1 cellular context compared by ENCODE assay signal in genomic region chr5:6900828-6901227, GRCh38.
TF ChIP-seq lines count a peak whose summit lies in the region.

No MANE protein-coding gene starts in this region.

TF ChIP-seq in HepG2, 621 proteins besides CTCF, POLR2A, EP300 and RAD21 (continued from another document and continues in another):
- peak; percentile 82; the same call in 1 of the 2 replicates for TF ChIP-seq AHDC1 (CRISPR knock-in tag; IDR thresholded peaks at IDR 0.05; ENCODE audit: borderline replicate concordance)
- TF ChIP-seq, protein P1, sequence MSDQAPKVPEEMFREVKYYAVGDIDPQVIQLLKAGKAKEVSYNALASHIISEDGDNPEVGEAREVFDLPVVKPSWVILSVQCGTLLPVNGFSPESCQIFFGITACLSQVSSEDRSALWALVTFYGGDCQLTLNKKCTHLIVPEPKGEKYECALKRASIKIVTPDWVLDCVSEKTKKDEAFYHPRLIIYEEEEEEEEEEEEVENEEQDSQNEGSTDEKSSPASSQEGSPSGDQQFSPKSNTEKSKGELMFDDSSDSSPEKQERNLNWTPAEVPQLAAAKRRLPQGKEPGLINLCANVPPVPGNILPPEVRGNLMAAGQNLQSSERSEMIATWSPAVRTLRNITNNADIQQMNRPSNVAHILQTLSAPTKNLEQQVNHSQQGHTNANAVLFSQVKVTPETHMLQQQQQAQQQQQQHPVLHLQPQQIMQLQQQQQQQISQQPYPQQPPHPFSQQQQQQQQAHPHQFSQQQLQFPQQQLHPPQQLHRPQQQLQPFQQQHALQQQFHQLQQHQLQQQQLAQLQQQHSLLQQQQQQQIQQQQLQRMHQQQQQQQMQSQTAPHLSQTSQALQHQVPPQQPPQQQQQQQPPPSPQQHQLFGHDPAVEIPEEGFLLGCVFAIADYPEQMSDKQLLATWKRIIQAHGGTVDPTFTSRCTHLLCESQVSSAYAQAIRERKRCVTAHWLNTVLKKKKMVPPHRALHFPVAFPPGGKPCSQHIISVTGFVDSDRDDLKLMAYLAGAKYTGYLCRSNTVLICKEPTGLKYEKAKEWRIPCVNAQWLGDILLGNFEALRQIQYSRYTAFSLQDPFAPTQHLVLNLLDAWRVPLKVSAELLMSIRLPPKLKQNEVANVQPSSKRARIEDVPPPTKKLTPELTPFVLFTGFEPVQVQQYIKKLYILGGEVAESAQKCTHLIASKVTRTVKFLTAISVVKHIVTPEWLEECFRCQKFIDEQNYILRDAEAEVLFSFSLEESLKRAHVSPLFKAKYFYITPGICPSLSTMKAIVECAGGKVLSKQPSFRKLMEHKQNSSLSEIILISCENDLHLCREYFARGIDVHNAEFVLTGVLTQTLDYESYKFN (CRISPR knock-in tag; conservative IDR thresholded peaks at IDR 0.05), result peak; percentile 95
- peak; percentile 71 for TF ChIP-seq HNF4A (CRISPR knock-in tag; IDR thresholded peaks at IDR 0.05)
- TF ChIP-seq ZNF720 (CRISPR knock-in tag; IDR thresholded peaks at IDR 0.05), result no peak
- TF ChIP-seq, protein P2, sequence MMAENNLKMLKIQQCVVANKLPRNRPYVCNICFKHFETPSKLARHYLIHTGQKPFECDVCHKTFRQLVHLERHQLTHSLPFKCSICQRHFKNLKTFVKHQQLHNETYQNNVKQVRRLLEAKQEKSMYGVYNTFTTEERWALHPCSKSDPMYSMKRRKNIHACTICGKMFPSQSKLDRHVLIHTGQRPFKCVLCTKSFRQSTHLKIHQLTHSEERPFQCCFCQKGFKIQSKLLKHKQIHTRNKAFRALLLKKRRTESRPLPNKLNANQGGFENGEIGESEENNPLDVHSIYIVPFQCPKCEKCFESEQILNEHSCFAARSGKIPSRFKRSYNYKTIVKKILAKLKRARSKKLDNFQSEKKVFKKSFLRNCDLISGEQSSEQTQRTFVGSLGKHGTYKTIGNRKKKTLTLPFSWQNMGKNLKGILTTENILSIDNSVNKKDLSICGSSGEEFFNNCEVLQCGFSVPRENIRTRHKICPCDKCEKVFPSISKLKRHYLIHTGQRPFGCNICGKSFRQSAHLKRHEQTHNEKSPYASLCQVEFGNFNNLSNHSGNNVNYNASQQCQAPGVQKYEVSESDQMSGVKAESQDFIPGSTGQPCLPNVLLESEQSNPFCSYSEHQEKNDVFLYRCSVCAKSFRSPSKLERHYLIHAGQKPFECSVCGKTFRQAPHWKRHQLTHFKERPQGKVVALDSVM (CRISPR knock-in tag; IDR thresholded peaks at IDR 0.05), result peak; percentile 46; the same call in 1 of the 2 replicates
- TF ChIP-seq, protein P3, sequence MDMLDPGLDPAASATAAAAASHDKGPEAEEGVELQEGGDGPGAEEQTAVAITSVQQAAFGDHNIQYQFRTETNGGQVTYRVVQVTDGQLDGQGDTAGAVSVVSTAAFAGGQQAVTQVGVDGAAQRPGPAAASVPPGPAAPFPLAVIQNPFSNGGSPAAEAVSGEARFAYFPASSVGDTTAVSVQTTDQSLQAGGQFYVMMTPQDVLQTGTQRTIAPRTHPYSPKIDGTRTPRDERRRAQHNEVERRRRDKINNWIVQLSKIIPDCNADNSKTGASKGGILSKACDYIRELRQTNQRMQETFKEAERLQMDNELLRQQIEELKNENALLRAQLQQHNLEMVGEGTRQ (IDR thresholded peaks at IDR 0.05; ENCODE audit: low read depth, low read length), result peak; percentile 32; the same call in 1 of the 2 replicates
- TF ChIP-seq, protein P3 (CRISPR knock-in tag; IDR thresholded peaks at IDR 0.05; ENCODE audit: borderline replicate concordance), result peak; percentile 58; the same call in 1 of the 2 replicates
- TF ChIP-seq PRDM15 (CRISPR knock-in tag; IDR thresholded peaks at IDR 0.05), result peak; percentile 79
- TF ChIP-seq ZNF354B (CRISPR knock-in tag; IDR thresholded peaks at IDR 0.05), result no peak
- peak; percentile 91 for TF ChIP-seq ISL2 (CRISPR knock-in tag; IDR thresholded peaks at IDR 0.05)
- TF ChIP-seq YEATS4 (CRISPR knock-in tag; IDR thresholded peaks at IDR 0.05; ENCODE audit: borderline replicate concordance), result peak; percentile 50; the same call in 1 of the 2 replicates
- TF ChIP-seq HMG20A (CRISPR knock-in tag; IDR thresholded peaks at IDR 0.05; ENCODE audit: borderline replicate concordance), result peak; percentile 81; the same call in 1 of the 2 replicates
- TF ChIP-seq ZNF878 (CRISPR knock-in tag; IDR thresholded peaks at IDR 0.05), result 0 out of 2 replicates have a peak, but pooled peaks have one; percentile 47
- TF ChIP-seq, protein P4, sequence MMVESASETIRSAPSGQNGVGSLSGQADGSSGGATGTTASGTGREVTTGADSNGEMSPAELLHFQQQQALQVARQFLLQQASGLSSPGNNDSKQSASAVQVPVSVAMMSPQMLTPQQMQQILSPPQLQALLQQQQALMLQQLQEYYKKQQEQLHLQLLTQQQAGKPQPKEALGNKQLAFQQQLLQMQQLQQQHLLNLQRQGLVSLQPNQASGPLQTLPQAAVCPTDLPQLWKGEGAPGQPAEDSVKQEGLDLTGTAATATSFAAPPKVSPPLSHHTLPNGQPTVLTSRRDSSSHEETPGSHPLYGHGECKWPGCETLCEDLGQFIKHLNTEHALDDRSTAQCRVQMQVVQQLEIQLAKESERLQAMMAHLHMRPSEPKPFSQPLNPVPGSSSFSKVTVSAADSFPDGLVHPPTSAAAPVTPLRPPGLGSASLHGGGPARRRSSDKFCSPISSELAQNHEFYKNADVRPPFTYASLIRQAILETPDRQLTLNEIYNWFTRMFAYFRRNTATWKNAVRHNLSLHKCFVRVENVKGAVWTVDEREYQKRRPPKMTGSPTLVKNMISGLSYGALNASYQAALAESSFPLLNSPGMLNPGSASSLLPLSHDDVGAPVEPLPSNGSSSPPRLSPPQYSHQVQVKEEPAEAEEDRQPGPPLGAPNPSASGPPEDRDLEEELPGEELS (CRISPR knock-in tag; IDR thresholded peaks at IDR 0.05), result peak; percentile 70; the same call in 1 of the 2 replicates
- TF ChIP-seq, protein P5, sequence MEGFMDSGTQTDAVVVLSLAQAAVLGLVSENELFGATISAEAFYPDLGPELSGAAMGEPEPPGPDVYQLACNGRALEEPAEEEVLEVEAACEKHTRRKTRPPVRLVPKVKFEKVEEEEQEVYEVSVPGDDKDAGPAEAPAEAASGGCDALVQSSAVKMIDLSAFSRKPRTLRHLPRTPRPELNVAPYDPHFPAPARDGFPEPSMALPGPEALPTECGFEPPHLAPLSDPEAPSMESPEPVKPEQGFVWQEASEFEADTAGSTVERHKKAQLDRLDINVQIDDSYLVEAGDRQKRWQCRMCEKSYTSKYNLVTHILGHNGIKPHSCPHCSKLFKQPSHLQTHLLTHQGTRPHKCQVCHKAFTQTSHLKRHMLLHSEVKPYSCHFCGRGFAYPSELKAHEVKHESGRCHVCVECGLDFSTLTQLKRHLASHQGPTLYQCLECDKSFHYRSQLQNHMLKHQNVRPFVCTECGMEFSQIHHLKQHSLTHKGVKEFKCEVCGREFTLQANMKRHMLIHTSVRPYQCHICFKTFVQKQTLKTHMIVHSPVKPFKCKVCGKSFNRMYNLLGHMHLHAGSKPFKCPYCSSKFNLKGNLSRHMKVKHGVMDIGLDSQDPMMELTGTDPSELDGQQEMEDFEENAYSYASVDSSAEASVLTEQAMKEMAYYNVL (CRISPR knock-in tag; IDR thresholded peaks at IDR 0.05; ENCODE audit: borderline replicate concordance), result peak; percentile 60; the same call in 1 of the 2 replicates
- 0 out of 2 replicates have a peak, but pooled peaks have one; percentile 37 for TF ChIP-seq HMGXB3 (CRISPR knock-in tag; IDR thresholded peaks at IDR 0.05; ENCODE audit: borderline replicate concordance)
